In genomic region chr11:122853971-122854446, GRCh38 we compare ENCODE assay signal across 8 cellular contexts. TPM values are rescaled to one million over a fixed set of nuclear protein-coding genes. Genes with fewer than 3 reads are reported as not detected.
DNase-seq lines count a peak whose midpoint lies in the region; ATAC-seq and TF ChIP-seq lines count a peak whose summit lies in the region.

No MANE protein-coding gene starts in this region.

- H3K4me1 ChIP-seq in lower lobe of right lung = no peaks in the 10 kb centered on the region
- no peaks in the 10 kb centered on the region for H3K4me1 ChIP-seq in vagina

- peak; percentile 46 to 63 for ATAC-seq in lower lobe of right lung
- no peak for ATAC-seq in HG03025 (IDR thresholded peaks at IDR 0.05; ENCODE audit: low FRiP score, unreplicated experiment)

- peak; percentile 62 for TF ChIP-seq CTCF in GM10266 (IDR thresholded peaks at IDR 0.05; ENCODE audit: control insufficient read depth, insufficient read depth, low read depth, missing control alignments)
- TF ChIP-seq CTCF in choroid plexus epithelial cell (conservative IDR thresholded peaks at IDR 0.05; ENCODE audit: low read depth, low read length) = peak; percentile 67
- peak; percentile 75 for TF ChIP-seq CTCF in lower lobe of right lung (IDR thresholded peaks at IDR 0.05)
- peak; percentile 36 to 66 (median 55) for TF ChIP-seq CTCF in vagina (IDR thresholded peaks at IDR 0.05)

- DNase-seq in AG08395 (ENCODE audit: low spot score) (peak; percentile 81), GM10266 (ENCODE audit: extremely low spot score) (peak; percentile 34), NCI-H1930 (lab: John Stamatoyannopoulos, UW) (peak; percentile 44 to 70), T-helper 1 cell (peak in 4 of 5 donors; percentile 15 to 54 (median 35)), choroid plexus epithelial cell (ENCODE audit: low read depth) (peak; percentile 90), lower lobe of right lung (no peak), vagina (ENCODE audit: extremely low spot score in 2 of 2) (no peak)

- H3K4me3 ChIP-seq in choroid plexus epithelial cell (ENCODE audit: low read depth, low read length) (no peak overlapping the region), lower lobe of right lung (no peak overlapping the region), vagina (no peak overlapping the region)

- H3K27me3 ChIP-seq in lower lobe of right lung (ENCODE audit: low read depth) = no peaks in the 10 kb centered on the region
- H3K27me3 ChIP-seq in vagina = no peaks in the 10 kb centered on the region

- H3K27ac ChIP-seq in lower lobe of right lung (no peak overlapping the region), vagina (no peak overlapping the region)

- H3K9me3 ChIP-seq in lower lobe of right lung (no peaks in the 10 kb centered on the region), vagina (no peaks in the 10 kb centered on the region)

- intact Hi-C loops in lower lobe of right lung (cut with DNase I) (loop anchor here (10.0 kb wide), 2 partner anchors 59 to 219 kb away; no protein-coding TSS in a partner anchor), vagina (cut with DNase I) (loop anchor here (10.0 kb wide), 1 partner anchor 59 kb away; no protein-coding TSS in a partner anchor)

- no peak for TF ChIP-seq POLR2A in vagina (IDR thresholded peaks at IDR 0.05)

- H3K36me3 ChIP-seq in lower lobe of right lung (no peaks in the 10 kb centered on the region), vagina (no peaks in the 10 kb centered on the region)

RNA-seq across cellular contexts. Expression of gene CRTAM, which starts 15.7 kb away (rescaled TPM):
- total RNA-seq in lower lobe of right lung (11.1 TPM), vagina (not detected)

RNA-seq across cellular contexts. Expression of gene JHY, which starts 28.6 kb away (rescaled TPM):
- total RNA-seq in lower lobe of right lung = 10.4 TPM
- 7.6 TPM for total RNA-seq in vagina

Comparison
In these comparisons a context has a peak if more than half of its experiments do, and no peak if none do; other contexts are left out.
1. DNase-seq: peak in AG08395 (single experiment), GM10266 (single experiment), NCI-H1930 (2 of 2), T-helper 1 cell (4 of 5) and choroid plexus epithelial cell (single experiment); none in lower lobe of right lung (single experiment) and vagina (0 of 2).
2. Peak in every context shown above with its lines, with median percentiles within 50 percentile points of each other: CTCF ChIP-seq.